ENCODE assay signal across 18 cellular contexts in the genomic region with DNA sequence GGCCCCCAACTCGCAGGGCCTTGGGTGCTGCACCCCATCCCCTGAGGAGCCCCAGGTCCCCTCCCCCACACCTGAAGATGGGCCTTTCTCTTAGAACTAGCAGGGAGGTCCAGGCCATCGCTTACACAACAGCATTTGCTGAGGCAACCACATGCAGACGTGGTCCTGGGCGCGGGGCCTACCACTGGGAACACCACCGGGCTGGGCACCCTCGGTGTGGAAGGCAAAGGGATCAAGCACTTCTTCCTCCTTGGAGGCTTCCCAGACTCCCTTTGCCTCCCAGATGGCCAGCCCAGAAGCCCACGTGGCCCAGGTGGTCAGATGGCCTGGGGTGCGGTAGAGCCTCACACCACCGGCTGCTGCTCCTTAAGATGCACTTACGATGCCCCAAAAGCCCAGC. TPM values are rescaled to one million over a fixed set of nuclear protein-coding genes. Genes with fewer than 3 reads are reported as not detected.
"Had no signal": no experiment of that assay in that cellular context is flagged by ENCODE, and none has a peak within 500 bp of the region (broad histone marks: within the 10 kb centered on the region; RNA-seq: fewer than 3 reads in every experiment).

No MANE protein-coding gene starts in this region.

- H3K36me3 ChIP-seq: cardiac muscle cell, esophagus squamous epithelium, neural progenitor cell, pancreas, sigmoid colon had no signal

- H3K4me3 ChIP-seq: cardiac muscle cell, esophagus squamous epithelium, neural progenitor cell, pancreas, sigmoid colon, SK-N-MC had no signal

- H3K4me1 ChIP-seq: neural progenitor cell had no signal

- ATAC-seq: activated CD4-positive, CD25-positive, alpha-beta regulatory T cell treated with anti-CD3 and anti-CD28 coated beads, Interleukin-2, amount 50 U/mL, for 24 hours; activated T-helper 17 cell treated with anti-CD3 and anti-CD28 coated beads, Interleukin-2, amount 50 U/mL, for 72 hours; pancreas; stimulated activated effector memory CD8-positive, alpha-beta T cell treated with anti-CD3 and anti-CD28 coated beads, Interleukin-12 subunit alpha, Interleukin-12 subunit beta, amount 100 ng/mL, for 72 hours had no signal

- H2AFZ ChIP-seq: neural progenitor cell had no signal

- H3K4me2 ChIP-seq: neural progenitor cell had no signal

- H3K27ac ChIP-seq: cardiac muscle cell, neural progenitor cell, SK-N-MC had no signal

- H3K9me3 ChIP-seq: esophagus squamous epithelium, pancreas, sigmoid colon had no signal

- H3K9ac ChIP-seq: neural progenitor cell had no signal

- DNase-seq: activated CD4-positive, alpha-beta T cell treated with anti-CD3 and anti-CD28 coated beads, Interleukin-2, amount 50 U/mL, for 1 hour; activated CD8-positive, alpha-beta memory T cell treated with anti-CD3 and anti-CD28 coated beads for 24 hours; activated naive CD4-positive, alpha-beta T cell treated with anti-CD3 and anti-CD28 coated beads for 36 hours; effector CD4-positive, alpha-beta T cell; esophagus squamous epithelium; glutamatergic neuron; hypothalamus; kidney; sigmoid colon; T-helper 9 cell had no signal

- H3K27me3 ChIP-seq: pancreas, sigmoid colon had no signal

RNA-seq across cellular contexts. Expression of a gene that starts 14.1 kb away (rescaled TPM):
- total RNA-seq: activated naive CD4-positive, alpha-beta T cell treated with anti-CD3 and anti-CD28 coated beads for 36 hours; activated T-helper 17 cell treated with anti-CD3 and anti-CD28 coated beads, Interleukin-2, amount 50 U/mL, for 72 hours; endothelial cell of umbilical vein had no signal
- polyA plus RNA-seq: endothelial cell of umbilical vein had no signal

RNA-seq across cellular contexts. Expression of a gene that starts 58.9 kb away (rescaled TPM):
- total RNA-seq: endothelial cell of umbilical vein had no signal
